In the genomic region with DNA sequence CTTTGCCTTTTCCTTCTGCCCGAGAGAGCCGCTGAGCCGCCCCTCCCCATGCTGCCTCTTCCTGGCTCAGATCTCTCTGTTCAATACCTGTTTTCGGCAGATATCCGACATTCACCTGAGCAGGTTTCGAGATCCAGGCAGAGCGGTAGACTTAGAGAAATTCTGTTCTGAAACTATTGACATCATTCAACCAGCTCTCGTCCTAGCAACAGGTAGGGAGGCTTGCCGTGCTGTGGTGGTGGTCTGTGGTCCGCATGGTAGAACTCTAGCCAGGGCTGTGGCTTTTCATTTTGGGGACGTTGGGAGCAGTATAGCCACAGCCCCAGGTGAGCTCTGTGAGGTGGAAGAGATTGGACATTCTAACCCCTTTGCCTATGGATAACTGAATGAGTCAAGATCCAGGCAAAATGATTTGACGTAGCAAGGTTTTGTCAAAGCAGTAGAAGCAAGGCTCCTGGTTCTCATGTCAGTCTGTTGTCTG, we compare ENCODE assay signal across 8 cellular contexts. TPM values are rescaled to one million over a fixed set of nuclear protein-coding genes. Genes with fewer than 3 reads are reported as not detected.
DNase-seq lines count a peak whose midpoint lies in the region; ATAC-seq and TF ChIP-seq lines count a peak whose summit lies in the region.

No MANE protein-coding gene starts in this region.

- H4K20me1 ChIP-seq in osteoblast (ENCODE audit: insufficient read depth, low read length), result no peaks in the 10 kb centered on the region

- H3K9me3 Mint-ChIP-seq in CD4-positive, alpha-beta memory T cell, result peaks cover 0 to 3% (median 0%) of the 10 kb centered on the region in 8 donors
- no peaks in the 10 kb centered on the region for H3K9me3 Mint-ChIP-seq in T-cell

- TF ChIP-seq POLR2A in esophagus squamous epithelium (IDR thresholded peaks at IDR 0.05), result no peak

- peak overlapping the region; percentile 81 to 88 for H3K4me3 ChIP-seq in CD4-positive, alpha-beta memory T cell (ENCODE audit: low read length in 2 of 2)
- H3K4me3 ChIP-seq in HEK293 (ENCODE audit: low read depth, low read length), result peak overlapping the region; percentile 65
- H3K4me3 ChIP-seq in esophagus squamous epithelium, result peak overlapping the region; percentile 69 to 97 (median 82)
- H3K4me3 ChIP-seq in osteoblast (ENCODE audit: insufficient read depth, low read length), result peak overlapping the region; percentile 93

- peak overlapping the region; percentile 72 for H3K27ac ChIP-seq in CD4-positive, alpha-beta memory T cell (ENCODE audit: low read depth, low read length)
- H3K27ac ChIP-seq in HEK293 (ENCODE audit: extremely low read depth, low read depth, low read length) (peak overlapping the region; percentile 64; the same call in 1 of the 2 replicates), esophagus squamous epithelium (peak overlapping the region; percentile 85 to 93 (median 86)), osteoblast (ENCODE audit: low read depth, low read length) (peak overlapping the region; percentile 26)

- H3K27me3 ChIP-seq in CD4-positive, alpha-beta memory T cell (ENCODE audit: insufficient read depth, low read length), result no peaks in the 10 kb centered on the region
- H3K27me3 ChIP-seq in esophagus squamous epithelium (no peaks in the 10 kb centered on the region), osteoblast (ENCODE audit: insufficient read depth, low read length) (peaks cover 4% of the 10 kb centered on the region)

- WGBS in esophagus squamous epithelium, 2 donors, result 9 to 14% methylated on average over 4 to 11 of the region's 12 CpGs

- peak overlapping the region; percentile 90 to 96 (median 92) for H3K4me3 Mint-ChIP-seq in CD4-positive, alpha-beta memory T cell
- H3K4me3 Mint-ChIP-seq in T-cell, result peak overlapping the region; percentile 90 to 93 (median 92)

- no peaks in the 10 kb centered on the region for H3K9me3 ChIP-seq in CD4-positive, alpha-beta memory T cell (ENCODE audit: control insufficient read depth in 1 of 2, low read length in 2 of 2)
- H3K9me3 ChIP-seq in HEK293 (ENCODE audit: control insufficient read depth, insufficient read depth, low read depth, low read length) (no peaks in the 10 kb centered on the region), esophagus squamous epithelium (no peaks in the 10 kb centered on the region), osteoblast (ENCODE audit: low read depth, low read length) (no peaks in the 10 kb centered on the region)

- intact Hi-C loops in CD4-positive, alpha-beta memory T cell (cut with micrococcal nuclease), result loop anchor here (5.0 kb wide), 1 partner anchor 53 kb away; a partner anchor contains a TSS
- intact Hi-C loops in esophagus squamous epithelium (cut with DNase I), result no loop called here

- H3K36me3 ChIP-seq in CD4-positive, alpha-beta memory T cell (ENCODE audit: insufficient read depth, low read length), result peaks cover 10% of the 10 kb centered on the region
- peaks cover 13 to 30% of the 10 kb centered on the region in 2 experiments; a peak in 2 of 3 replicates for H3K36me3 ChIP-seq in HEK293 (ENCODE audit: control insufficient read depth in 2 of 2, insufficient read depth in 1 of 2, low read length in 2 of 2)
- H3K36me3 ChIP-seq in esophagus squamous epithelium, result peaks cover 0 to 38% (median 5%) of the 10 kb centered on the region in 3 donors
- peaks cover under 1% of the 10 kb centered on the region for H3K36me3 ChIP-seq in osteoblast (ENCODE audit: insufficient read depth, low read length)

- peaks cover 11 to 30% (median 22%) of the 10 kb centered on the region in 4 donors for H3K4me1 Mint-ChIP-seq in CD4-positive, alpha-beta memory T cell
- peaks cover 20 to 31% (median 21%) of the 10 kb centered on the region in 3 donors for H3K4me1 Mint-ChIP-seq in T-cell

- POLR2A ChIA-PET in CD4-positive, alpha-beta memory T cell (lab: Charles Lee; ENCODE audit: partially characterized antibody), result interaction anchor here (1.0 to 2.4 kb wide), 5 partner anchors 12 to 1732 kb away, joined by 3 to 7 read pairs (median 7); a partner anchor contains a TSS
- POLR2A ChIA-PET in HEK293 (lab: Yijun Ruan, JAX) (no interaction called here), T-cell (lab: Charles Lee) (interaction anchor here in 1 of 2 donors (0.5 kb wide), 1 partner anchor 611 kb away, joined by 8 read pairs; no protein-coding TSS in a partner anchor)

- H3K4me2 ChIP-seq in osteoblast (ENCODE audit: insufficient read depth, low read length), result peak overlapping the region; percentile 95

- ATAC-seq in T-cell (replicated peaks in 1 of 4) (peak in 3 of 4 experiments; percentile 8 to 56 (median 34)), GM18861 (IDR thresholded peaks at IDR 0.05; ENCODE audit: unreplicated experiment) (no peak)

- peaks cover 23 to 32% of the 10 kb centered on the region in 2 donors for H3K36me3 Mint-ChIP-seq in CD4-positive, alpha-beta memory T cell
- peaks cover 19% of the 10 kb centered on the region for H3K36me3 Mint-ChIP-seq in T-cell

- H3K27me3 Mint-ChIP-seq in CD4-positive, alpha-beta memory T cell, result peaks cover 0 to 2% of the 10 kb centered on the region in 2 donors
- no peaks in the 10 kb centered on the region for H3K27me3 Mint-ChIP-seq in T-cell

- peaks cover 18% of the 10 kb centered on the region for H3K4me1 ChIP-seq in CD4-positive, alpha-beta memory T cell (ENCODE audit: insufficient read depth, low read length)
- H3K4me1 ChIP-seq in HEK293 (ENCODE audit: control insufficient read depth, insufficient read depth, low read length) (no peaks in the 10 kb centered on the region), esophagus squamous epithelium (peaks cover 5 to 37% (median 5%) of the 10 kb centered on the region in 3 donors), osteoblast (ENCODE audit: insufficient read depth, low read length) (peaks cover 11% of the 10 kb centered on the region)

- H2AFZ ChIP-seq in osteoblast (ENCODE audit: low read length), result peak overlapping the region; percentile 98

- DNase-seq in CD4-positive, alpha-beta memory T cell, result peak in 1 of 5 donors; percentile 41
- DNase-seq in T-cell (peak in 1 of 34 experiments; percentile 25), esophagus squamous epithelium (lab: John Stamatoyannopoulos, UW) (no peak), osteoblast (ENCODE audit: insufficient read length, low spot score, missing footprints) (no peak), GM19238 (ENCODE audit: insufficient read length, low spot score) (no peak), NCI-H510A (lab: John Stamatoyannopoulos, UW) (no peak)

- CTCF ChIA-PET in CD4-positive, alpha-beta memory T cell (lab: Charles Lee; ENCODE audit: partially characterized antibody), result interaction anchor here (1.1 kb wide), 1 partner anchor 61 kb away, joined by 3 read pairs; no protein-coding TSS in a partner anchor
- CTCF ChIA-PET in HEK293 (lab: Yijun Ruan, JAX), result no interaction called here
- CTCF ChIA-PET in T-cell (lab: Charles Lee), result interaction anchor here in 1 of 2 donors (1.0 to 1.2 kb wide), 2 partner anchors 12 to 28 kb away, joined by 4 read pairs; a partner anchor contains a TSS

- H3K27ac Mint-ChIP-seq in CD4-positive, alpha-beta memory T cell, result peak overlapping the region; percentile 77 to 94 (median 92)
- peak overlapping the region; percentile 88 to 89 for H3K27ac Mint-ChIP-seq in T-cell

- TF ChIP-seq CTCF in HEK293 (tag by site-specific recombination; IDR thresholded peaks at IDR 0.05), result no peak
- no peak for TF ChIP-seq CTCF in esophagus squamous epithelium (IDR thresholded peaks at IDR 0.05)
- no peak for TF ChIP-seq CTCF in osteoblast (IDR thresholded peaks at IDR 0.05; ENCODE audit: extremely low read depth, low read depth, low read length)

- peaks cover 19% of the 10 kb centered on the region for H3K79me2 ChIP-seq in osteoblast (ENCODE audit: insufficient read depth, low read length)

TF ChIP-seq in HEK293, 187 proteins besides CTCF, POLR2A, EP300 and RAD21:
- TF ChIP-seq ZNF112 (tag by site-specific recombination; IDR thresholded peaks at IDR 0.05) (no peak), SCRT2 (tag by site-specific recombination; IDR thresholded peaks at IDR 0.05) (peak; percentile 96), SCRT1 (tag by site-specific recombination; IDR thresholded peaks at IDR 0.05; ENCODE audit: borderline replicate concordance) (peak; percentile 94)

RNA-seq across cellular contexts. Expression of a gene that starts 0.8 kb away (rescaled TPM):
- total RNA-seq in CD4-positive, alpha-beta memory T cell, result 10 to 100 TPM; 14.3 to 17.4 TPM
- 10 to 100 TPM in 1 of 2 donors, 1 to 10 TPM in 1; 3.2 to 10.0 TPM for polyA plus RNA-seq in CD4-positive, alpha-beta memory T cell
- 10 to 100 TPM; 14.8 to 20.2 (median 16.4) TPM for total RNA-seq in T-cell
- 10 to 100 TPM; 15.8 to 49.2 (median 22.1) TPM for total RNA-seq in esophagus squamous epithelium
- 17.7 and 25.6 TPM in 2 replicates for total RNA-seq in osteoblast

RNA-seq across cellular contexts. Expression of a gene that starts 28.4 kb away (rescaled TPM):
- 10 to 100 TPM; 48.5 to 50.6 TPM for total RNA-seq in CD4-positive, alpha-beta memory T cell
- polyA plus RNA-seq in CD4-positive, alpha-beta memory T cell, result 10 to 100 TPM; 12.9 to 19.0 TPM
- total RNA-seq in T-cell (10 to 100 TPM; 35.0 to 55.6 (median 41.0) TPM), esophagus squamous epithelium (10 to 100 TPM in 2 of 4 donors, 1 to 10 TPM in 2; 9.3 to 22.3 (median 11.7) TPM), osteoblast (33.0 and 35.5 TPM in 2 replicates)

RNA-seq across cellular contexts. Expression of a gene that starts 51.0 kb away (rescaled TPM):
- total RNA-seq in CD4-positive, alpha-beta memory T cell, result 100 to 1,000 TPM; 127 to 128 TPM
- 100 to 1,000 TPM; 185 to 262 TPM for polyA plus RNA-seq in CD4-positive, alpha-beta memory T cell
- total RNA-seq in T-cell, result 100 to 1,000 TPM in 3 of 5 donors, 10 to 100 TPM in 2; 91.3 to 103 (median 102) TPM
- total RNA-seq in esophagus squamous epithelium, result 10 to 100 TPM; 36.5 to 78.4 (median 71.5) TPM
- 61.0 and 66.6 TPM in 2 replicates for total RNA-seq in osteoblast

Comparison
In these comparisons a context has a peak if more than half of its experiments do, and no peak if none do; other contexts are left out.
1. H3K27ac ChIP-seq: peak in every context shown above with its lines; median percentile 86 in esophagus squamous epithelium; 72 in CD4-positive, alpha-beta memory T cell; 64 in HEK293; 26 in osteoblast.